ENCODE assay signal across 10 cellular contexts in the genomic region with DNA sequence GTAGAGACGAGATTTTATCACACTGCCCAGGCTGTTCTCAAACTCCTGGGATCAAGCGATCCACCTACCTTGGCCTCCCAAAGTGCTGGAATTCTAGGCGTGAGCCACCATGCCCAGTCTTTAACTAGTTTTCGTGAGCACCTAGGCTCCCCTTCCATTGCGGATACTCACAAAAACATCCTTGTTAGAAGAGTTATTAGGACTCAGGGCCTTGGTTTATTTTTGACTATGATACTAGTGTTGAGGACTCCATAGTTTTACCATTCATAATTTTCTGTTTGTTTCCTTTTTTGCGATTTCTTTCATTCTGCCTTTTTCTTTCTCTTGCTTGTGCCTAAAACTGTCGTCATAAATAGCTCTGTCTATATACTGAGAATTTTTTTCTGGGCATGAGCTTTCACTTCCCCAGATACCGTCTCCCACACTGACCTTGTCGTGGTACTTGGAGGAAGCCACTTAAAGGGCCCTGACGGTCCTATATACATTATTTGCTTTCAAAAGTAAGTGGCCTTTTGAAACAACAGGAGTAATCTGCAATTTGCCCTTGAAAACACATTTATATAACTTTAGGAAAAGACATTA. TPM values are rescaled to one million over a fixed set of nuclear protein-coding genes. Genes with fewer than 3 reads are reported as not detected.
A peak's percentile ranks its signal among the peaks of the same experiment; 100 is the strongest.
DNase-seq lines count a peak whose midpoint lies in the region; ATAC-seq and TF ChIP-seq lines count a peak whose summit lies in the region.
"Had no signal": no experiment of that assay in that cellular context is flagged by ENCODE, and none has a peak within 500 bp of the region (broad histone marks: within the 10 kb centered on the region; RNA-seq: fewer than 3 reads in every experiment).

No MANE protein-coding gene starts in this region.

- no peak for TF ChIP-seq POLR2A in ovary (IDR thresholded peaks at IDR 0.05)

- no peak for DNase-seq in effector memory CD8-positive, alpha-beta T cell
- no peak for DNase-seq in lower lobe of right lung
- no peak for DNase-seq in NK-92 treated with Interleukin-12 subunit alpha and Interleukin-12 subunit beta, amount 100 ng/mL, for 24 hours (lab: John Stamatoyannopoulos, UW)
- DNase-seq in NCI-H2029 (lab: John Stamatoyannopoulos, UW), result no peak
- DNase-seq in ovary, result no peak
- DNase-seq: T-helper 1 cell had no signal

- no peaks in the 10 kb centered on the region for H3K27me3 Mint-ChIP-seq in effector memory CD8-positive, alpha-beta T cell

- H3K4me1 ChIP-seq in lower lobe of right lung, result peaks cover 21% of the 10 kb centered on the region
- H3K4me1 ChIP-seq in ovary (ENCODE audit: insufficient read depth), result no peaks in the 10 kb centered on the region

- H3K27ac ChIP-seq in lower lobe of right lung (no peak overlapping the region), ovary (no peak overlapping the region)

- peak overlapping the region; percentile 58 to 62 for H3K4me3 Mint-ChIP-seq in effector memory CD8-positive, alpha-beta T cell
- H3K4me3 Mint-ChIP-seq: activated naive CD8-positive, alpha-beta T cell had no signal

- H3K36me3 ChIP-seq in lower lobe of right lung (no peaks in the 10 kb centered on the region), ovary (no peaks in the 10 kb centered on the region)

- TF ChIP-seq CTCF in lower lobe of right lung (IDR thresholded peaks at IDR 0.05) (no peak), ovary (IDR thresholded peaks at IDR 0.05) (no peak)

- intact Hi-C loops in lower lobe of right lung (cut with DNase I) (no loop called here), ovary (cut with DNase I) (no loop called here)

- H3K9me3 Mint-ChIP-seq in effector memory CD8-positive, alpha-beta T cell, result no peaks in the 10 kb centered on the region

- 61 to 67% (median 64%) methylated on average over 10 of the region's 10 CpGs for WGBS in ovary, 3 donors

- peak overlapping the region; percentile 80 to 84 for H3K27ac Mint-ChIP-seq in effector memory CD8-positive, alpha-beta T cell
- H3K27ac Mint-ChIP-seq: activated naive CD8-positive, alpha-beta T cell had no signal

- H3K4me3 ChIP-seq in lower lobe of right lung (no peak overlapping the region), ovary (no peak overlapping the region)

- peaks cover 47 to 79% of the 10 kb centered on the region in 2 donors for H3K4me1 Mint-ChIP-seq in effector memory CD8-positive, alpha-beta T cell (ENCODE audit: low read depth in 2 of 2)

- ATAC-seq in GM18499 (IDR thresholded peaks at IDR 0.05; ENCODE audit: insufficient read depth, unreplicated experiment) (peak; percentile 87), GM21390 (IDR thresholded peaks at IDR 0.05; ENCODE audit: unreplicated experiment) (peak; percentile 92), HG03378 (IDR thresholded peaks at IDR 0.05; ENCODE audit: unreplicated experiment) (peak; percentile 94), lower lobe of right lung (no peak)
- ATAC-seq in effector memory CD8-positive, alpha-beta T cell (replicated peaks), result no peak

- H3K9me3 ChIP-seq in lower lobe of right lung (no peaks in the 10 kb centered on the region), ovary (no peaks in the 10 kb centered on the region)

- no peak for TF ChIP-seq EP300 in ovary (IDR thresholded peaks at IDR 0.05)

- H3K27me3 ChIP-seq in lower lobe of right lung (ENCODE audit: low read depth) (peaks cover 14% of the 10 kb centered on the region), ovary (no peaks in the 10 kb centered on the region)

- peaks cover 10% of the 10 kb centered on the region for H3K36me3 Mint-ChIP-seq in effector memory CD8-positive, alpha-beta T cell (ENCODE audit: insufficient read depth)
- H3K36me3 Mint-ChIP-seq: activated naive CD8-positive, alpha-beta T cell had no signal

RNA-seq across cellular contexts. Expression of gene F2R, which starts 5.2 kb away (rescaled TPM):
- 18.6 TPM for total RNA-seq in lower lobe of right lung
- total RNA-seq in ovary, result 1 to 10 TPM; 1.7 to 7.0 (median 4.3) TPM
- polyA plus RNA-seq in ovary, result 10 to 100 TPM in 1 of 2 donors, 1 to 10 TPM in 1; 6.6 to 28.5 TPM

Comparison
In these comparisons a context has a peak if more than half of its experiments do, and no peak if none do; other contexts are left out.
1. ATAC-seq: peak in GM18499 (single experiment), GM21390 (single experiment) and HG03378 (single experiment); none in effector memory CD8-positive, alpha-beta T cell (single experiment) and lower lobe of right lung (0 of 2).